14 cellular contexts compared by ENCODE assay signal in the genomic region with DNA sequence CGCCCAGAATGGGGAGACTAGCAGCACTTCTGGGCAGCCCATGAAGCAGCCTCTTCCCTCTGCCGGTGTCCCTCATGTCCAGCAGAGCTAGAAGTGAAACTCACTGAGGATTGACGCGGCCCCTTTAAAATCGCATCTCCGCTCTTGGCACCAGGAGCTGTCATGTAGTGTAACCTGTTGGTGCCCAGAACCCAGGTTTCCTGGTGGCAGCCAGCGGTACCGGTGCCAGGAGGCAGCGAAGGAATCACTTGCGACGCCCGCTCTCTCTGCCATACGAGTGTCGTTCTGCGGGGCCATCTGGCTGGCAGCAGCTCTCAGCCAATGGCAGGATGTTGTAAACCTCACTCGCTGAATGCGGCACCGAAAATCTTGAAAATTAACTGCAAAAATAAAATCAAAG.
DNase-seq lines count a peak whose midpoint lies in the region; ATAC-seq, FAIRE-seq and TF ChIP-seq lines count a peak whose summit lies in the region.
"Had no signal": no experiment of that assay in that cellular context is flagged by ENCODE, and none has a peak within 500 bp of the region (broad histone marks: within the 10 kb centered on the region; RNA-seq: fewer than 3 reads in every experiment).

No MANE protein-coding gene starts in this region.

- peak overlapping the region; percentile 78 for H3K27ac ChIP-seq in VCaP
- H3K27ac ChIP-seq in PC-3 (ENCODE audit: low read length), result no peak overlapping the region
- H3K27ac ChIP-seq: cardiac muscle cell had no signal

- intact Hi-C loops in Right ventricle myocardium inferior (cut with DNase I) (no loop called here), PC-3 (cut with micrococcal nuclease) (no loop called here)

- POLR2A ChIA-PET in BJ (lab: Charles Lee) (no interaction called here), PC-3 (lab: Charles Lee; ENCODE audit: unreplicated experiment) (interaction anchor here (0.6 kb wide), 1 partner anchor 208 kb away, joined by 3 read pairs; no protein-coding TSS in a partner anchor)

- FAIRE-seq in urothelium cell line (lab: Jason Lieb, UNC), result no peak

- H4K20me1 ChIP-seq in PC-3 (ENCODE audit: low read length), result no peaks in the 10 kb centered on the region

- H3K4me1 ChIP-seq in PC-3 (ENCODE audit: insufficient read depth, low read length), result no peaks in the 10 kb centered on the region

- DNase-seq in BJ (ENCODE audit: low read depth), result no peak
- peak; percentile 56 for DNase-seq in Right ventricle myocardium inferior (ENCODE audit: missing footprints)
- peak; percentile 9 for DNase-seq in putamen (ENCODE audit: low spot score)
- DNase-seq in urothelium cell line (ENCODE audit: low spot score), result no peak
- no peak for DNase-seq in NCI-H2196 treated with DMSO at 0.1 percent for 48 hours (lab: John Stamatoyannopoulos, UW; ENCODE audit: unreplicated experiment)
- no peak for DNase-seq in PC-3
- DNase-seq: NCI-H1048; NK-92 treated with Interleukin-12 subunit alpha and Interleukin-12 subunit beta, amount 100 ng/mL, for 24 hours; stimulated activated CD4-positive, alpha-beta T cell treated with anti-CD3 and anti-CD28 coated beads, Interleukin-4, amount 100 ng/mL, for 24 hours; T1000 had no signal

- H3K9ac ChIP-seq in PC-3 (ENCODE audit: low read length), result no peak overlapping the region

- peak; percentile 25; the same call in 1 of the 2 replicates for TF ChIP-seq CTCF in BJ (IDR thresholded peaks at IDR 0.05; ENCODE audit: insufficient read depth, low read depth, low read length)
- TF ChIP-seq CTCF in VCaP (conservative IDR thresholded peaks at IDR 0.05), result peak; percentile 45
- no peak for TF ChIP-seq CTCF in PC-3 (conservative IDR thresholded peaks at IDR 0.05; ENCODE audit: low read depth, low read length)

- peaks cover 83% of the 10 kb centered on the region for H3K79me2 ChIP-seq in PC-3 (ENCODE audit: low read length)

- H3K9me2 ChIP-seq in PC-3 (replicated peaks; ENCODE audit: low read length), result no peaks in the 10 kb centered on the region

- CTCF ChIA-PET in BJ (lab: Yijun Ruan, JAX), result interaction anchor here (0.6 to 1.0 kb wide), 3 partner anchors 82 to 297 kb away, joined by 3 to 6 read pairs (median 5); no protein-coding TSS in a partner anchor
- CTCF ChIA-PET in PC-3 (lab: Charles Lee), result no interaction called here

- no peaks in the 10 kb centered on the region for H3K9me3 ChIP-seq in PC-3 (ENCODE audit: low read length)

- H3K4me3 ChIP-seq in BJ (ENCODE audit: low read depth, low read length) (peak overlapping the region; percentile 44), PC-3 (ENCODE audit: low read length) (no peak overlapping the region)
- H3K4me3 ChIP-seq: cardiac muscle cell had no signal

- H3F3A ChIP-seq in PC-3 (ENCODE audit: low read length, unreplicated experiment), result no peaks in the 10 kb centered on the region

- H3K4me2 ChIP-seq in PC-3 (ENCODE audit: low read length), result no peak overlapping the region

- ATAC-seq in Right ventricle myocardium inferior (peak; percentile 84), HG02870 (IDR thresholded peaks at IDR 0.05; ENCODE audit: unreplicated experiment) (no peak), PC-3 (no peak; the same call in 1 of the 2 replicates)
- ATAC-seq: HCT116 had no signal

- H2AFZ ChIP-seq in PC-3 (ENCODE audit: low read length), result no peak overlapping the region

- H3K27me3 ChIP-seq in BJ (ENCODE audit: control insufficient read depth, insufficient read depth, low read length) (no peaks in the 10 kb centered on the region), PC-3 (ENCODE audit: low read length) (no peaks in the 10 kb centered on the region)
- H3K27me3 ChIP-seq: cardiac muscle cell had no signal

- H3K36me3 ChIP-seq in BJ (ENCODE audit: control insufficient read depth, insufficient read depth, low read length), result no peaks in the 10 kb centered on the region
- no peaks in the 10 kb centered on the region for H3K36me3 ChIP-seq in PC-3 (ENCODE audit: low read depth, low read length)
- H3K36me3 ChIP-seq: cardiac muscle cell had no signal

- BruUV-seq in PC-3 (replicated peaks; lab: Mats Ljungman, UMichigan), result no TSS peak

Comparison
In these comparisons a context has a peak if more than half of its experiments do, and no peak if none do; other contexts are left out.
1. DNase-seq: peak in Right ventricle myocardium inferior (single experiment) and putamen (single experiment); none in BJ (single experiment), urothelium cell line (single experiment), NCI-H2196 treated with DMSO at 0.1 percent for 48 hours (single experiment) and PC-3 (single experiment).